ENCODE assay signal across 18 cellular contexts in the genomic region with DNA sequence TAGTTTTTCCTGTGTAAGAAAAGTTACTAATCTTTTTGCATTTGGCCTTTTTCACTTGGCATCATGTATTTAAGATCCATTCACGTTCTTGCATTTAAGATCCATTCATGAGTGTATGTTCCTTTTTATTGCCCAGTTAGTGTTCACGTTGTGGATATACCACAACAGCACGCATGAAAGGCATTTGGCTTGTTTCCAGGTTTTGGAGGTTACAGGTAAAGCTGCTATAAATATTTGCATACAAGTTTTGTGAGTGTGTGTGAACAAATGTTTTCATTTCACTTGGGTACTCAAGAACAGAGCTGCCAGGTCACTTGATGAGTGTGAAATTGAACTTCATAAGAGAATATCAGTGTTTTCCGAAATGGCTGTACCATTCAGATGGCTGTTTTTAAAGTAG.
"Had no signal": no experiment of that assay in that cellular context is flagged by ENCODE, and none has a peak within 500 bp of the region (broad histone marks: within the 10 kb centered on the region; RNA-seq: fewer than 3 reads in every experiment).

No MANE protein-coding gene starts in this region.

- ATAC-seq: left lung had no signal

- DNase-seq: activated CD4-positive, CD25-positive, alpha-beta regulatory T cell treated with anti-CD3 and anti-CD28 coated beads, Interleukin-2, amount 50 U/mL, for 72 hours; activated CD8-positive, alpha-beta memory T cell treated with anti-CD3 and anti-CD28 coated beads for 24 hours; activated CD8-positive, alpha-beta memory T cell treated with anti-CD3 and anti-CD28 coated beads, Interleukin-2, amount 50 U/mL, for 48 hours; activated effector memory CD4-positive, alpha-beta T cell treated with anti-CD3 and anti-CD28 coated beads, Interleukin-2, amount 50 U/mL, for 16 hours; activated naive CD4-positive, alpha-beta T cell treated with anti-CD3 and anti-CD28 coated beads, Interleukin-2, amount 50 U/mL, for 16 hours; activated T-cell treated with anti-CD3 and anti-CD28 coated beads, Interleukin-2, amount 50 U/mL, for 48 hours; aorta; brain microvascular endothelial cell; central memory CD4-positive, alpha-beta T cell; colonic mucosa; kidney; left lung; naive B cell; stimulated activated CD4-positive, alpha-beta T cell treated with anti-CD3 and anti-CD28 coated beads, Interleukin-12 subunit alpha, Interleukin-12 subunit beta, amount 100 ng/mL, for 4 hours; stimulated activated CD4-positive, alpha-beta T cell treated with anti-CD3 and anti-CD28 coated beads, Interleukin-1b, Interleukin-23, amount 100 ng/mL, for 48 hours; stimulated activated CD8-positive, alpha-beta memory T cell treated with anti-CD3 and anti-CD28 coated beads, Interleukin-4, amount 100 ng/mL, for 48 hours; stimulated activated naive CD4-positive, alpha-beta T cell; tibial artery had no signal
